Comparison of ENCODE assay signal across 20 cellular contexts in genomic region chr10:85859859-85860258, GRCh38.
A peak's percentile ranks its signal among the peaks of the same experiment; 100 is the strongest.
DNase-seq lines count a peak whose midpoint lies in the region; TF ChIP-seq lines count a peak whose summit lies in the region.
"Had no signal": no experiment of that assay in that cellular context is flagged by ENCODE, and none has a peak within 500 bp of the region (broad histone marks: within the 10 kb centered on the region; RNA-seq: fewer than 3 reads in every experiment).

No MANE protein-coding gene starts in this region.

- no peaks in the 10 kb centered on the region for H3K79me1 ChIP-seq in mesendoderm (ENCODE audit: low read length)

- H3K56ac ChIP-seq in mesendoderm (ENCODE audit: low read length): no peak overlapping the region

- WGBS in mesendoderm (ENCODE audit: extremely low coverage, insufficient coverage, low lambda C conversion rate): no CpG with 5 or more reads among the region's 2 CpGs

- H3K27ac ChIP-seq in coronary artery: no peak overlapping the region
- H3K27ac ChIP-seq in mesendoderm (ENCODE audit: low read depth, low read length): no peak overlapping the region
- H3K27ac ChIP-seq: 22Rv1, GM23248 had no signal

- H3K27me3 ChIP-seq in mesendoderm (ENCODE audit: insufficient read depth, low read length, poor library complexity): no peaks in the 10 kb centered on the region

- H3K4ac ChIP-seq in mesendoderm (ENCODE audit: low read depth, low read length): no peak overlapping the region

- no peak overlapping the region for H4K5ac ChIP-seq in mesendoderm (ENCODE audit: low read length)

- H4K8ac ChIP-seq in mesendoderm (ENCODE audit: low read depth, low read length): no peak overlapping the region

- H3K4me3 ChIP-seq in coronary artery: no peak overlapping the region
- H3K4me3 ChIP-seq in mesendoderm (ENCODE audit: low read length): no peak overlapping the region
- H3K4me3 ChIP-seq: GM12878, GM23248 had no signal

- H3K36me3 ChIP-seq in mesendoderm (ENCODE audit: control insufficient read depth, insufficient read depth, low read length): no peaks in the 10 kb centered on the region

- H3K79me2 ChIP-seq in mesendoderm (ENCODE audit: control insufficient read depth, insufficient read depth, low read length): no peaks in the 10 kb centered on the region

- H3K23ac ChIP-seq in mesendoderm (ENCODE audit: low read length): no peak overlapping the region

- no peak overlapping the region for H3K18ac ChIP-seq in mesendoderm (ENCODE audit: low read length)

- no peak overlapping the region for H3K9ac ChIP-seq in mesendoderm (ENCODE audit: low read length)
- H3K9ac ChIP-seq: GM23248 had no signal

- no peaks in the 10 kb centered on the region for H3K4me1 ChIP-seq in mesendoderm (ENCODE audit: control insufficient read depth, low read depth, low read length)

- no peak overlapping the region for H2BK15ac ChIP-seq in mesendoderm (replicated peaks; ENCODE audit: low read depth)

- no peak overlapping the region for H3K4me2 ChIP-seq in mesendoderm (ENCODE audit: low read length)

- H2BK5ac ChIP-seq in mesendoderm (ENCODE audit: low read length): no peak overlapping the region

- DNase-seq in DMS53 (lab: John Stamatoyannopoulos, UW) (peak; percentile 25), DMS53 treated with DMSO at 0.1 percent for 48 hours (lab: John Stamatoyannopoulos, UW; ENCODE audit: unreplicated experiment) (no peak), coronary artery (ENCODE audit: low spot score) (peak; percentile 49), islet precursor cell (peak; percentile 43), NCI-H748 treated with DMSO at 0.1 percent for 48 hours (lab: John Stamatoyannopoulos, UW) (no peak), mesendoderm (no peak)
- DNase-seq in activated effector memory CD4-positive, alpha-beta T cell treated with Interleukin-2 at 50 U/mL for 16 hours: no peak
- DNase-seq: AML-193; C1 segment of cervical spinal cord; Calu3; CD4-positive, alpha-beta memory T cell; COR-L47; DMS79; EL; GDM1; GM23248; H7; HCEC 1CT had no signal

- no peak overlapping the region for H2AK5ac ChIP-seq in mesendoderm (ENCODE audit: low read length)

- no peak overlapping the region for H2BK120ac ChIP-seq in mesendoderm (ENCODE audit: low read depth, low read length)

- no peak for TF ChIP-seq CTCF in coronary artery (IDR thresholded peaks at IDR 0.05)

Comparison
In these comparisons a context has a peak if more than half of its experiments do, and no peak if none do; other contexts are left out.
1. DNase-seq: peak in DMS53 (single experiment), coronary artery (single experiment) and islet precursor cell (single experiment); none in DMS53 treated with DMSO at 0.1 percent for 48 hours (single experiment), NCI-H748 treated with DMSO at 0.1 percent for 48 hours (single experiment), activated effector memory CD4-positive, alpha-beta T cell treated with Interleukin-2 at 50 U/mL for 16 hours (single experiment) and mesendoderm (single experiment).